In the genomic region with DNA sequence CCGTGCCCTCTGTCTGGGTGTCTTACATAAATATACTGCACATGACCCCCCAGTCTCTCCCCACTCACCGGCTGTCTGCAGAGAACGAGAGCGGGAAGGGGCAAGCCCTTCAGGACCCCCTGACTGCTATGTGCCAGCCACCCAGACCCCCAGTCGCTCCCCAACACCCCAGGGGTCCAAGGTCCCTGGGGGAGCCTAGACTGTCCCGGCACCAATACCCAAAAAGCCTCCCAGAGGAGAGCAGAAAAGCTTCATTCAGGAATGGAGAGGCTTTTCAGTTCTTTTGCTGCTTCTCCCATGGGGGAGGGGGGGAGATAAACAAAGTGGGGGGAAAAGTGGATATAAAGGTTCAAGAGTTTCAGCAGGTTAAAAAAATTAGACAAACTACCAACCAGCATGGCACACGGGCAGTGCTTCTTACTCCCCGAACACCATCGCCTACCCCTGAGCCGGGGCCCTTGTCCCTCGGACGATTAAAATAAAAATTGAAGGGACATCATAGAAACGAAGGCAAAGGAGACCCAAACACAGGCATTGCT, we compare ENCODE assay signal across 8 cellular contexts. TPM values are rescaled to one million over a fixed set of nuclear protein-coding genes. Genes with fewer than 3 reads are reported as not detected.
A peak's percentile ranks its signal among the peaks of the same experiment; 100 is the strongest.
DNase-seq lines count a peak whose midpoint lies in the region; TF ChIP-seq lines count a peak whose summit lies in the region.

No MANE protein-coding gene starts in this region.

- no peaks in the 10 kb centered on the region for H3K9me3 Mint-ChIP-seq in neural crest cell

- BruUV-seq in PC-9 (replicated peaks; lab: Mats Ljungman, UMichigan) = TSS peak; percentile 30

- peaks cover 54% of the 10 kb centered on the region for H4K20me1 ChIP-seq in PC-9 (ENCODE audit: insufficient read depth)

- H3K4me3 Mint-ChIP-seq in neural crest cell = peak overlapping the region; percentile 99

- H3K27me3 ChIP-seq in PC-9 (ENCODE audit: insufficient read depth, low read depth) = no peaks in the 10 kb centered on the region
- no peaks in the 10 kb centered on the region for H3K27me3 ChIP-seq in effector memory CD4-positive, alpha-beta T cell (replicated peaks; ENCODE audit: control insufficient read depth, insufficient read depth, low read length, poor library complexity, severe bottlenecking)

- intact Hi-C loops in PC-9 (cut with micrococcal nuclease; ENCODE audit: unreplicated experiment) = loop anchor here (1.0 to 10.0 kb wide), 3 partner anchors 17 to 389 kb away; a partner anchor contains a TSS

- H2AFZ ChIP-seq in PC-9 = no peak overlapping the region

- POLR2A ChIA-PET in PC-9 (lab: Charles Lee; ENCODE audit: unreplicated experiment) = interaction anchor here (0.6 to 1.0 kb wide), 4 partner anchors 21 to 86 kb away, joined by 3 to 4 read pairs (median 4); no protein-coding TSS in a partner anchor

- H3K4me2 ChIP-seq in PC-9 = peak overlapping the region; percentile 90

- peak overlapping the region; percentile 90 for H3K27ac ChIP-seq in PC-9
- H3K27ac ChIP-seq in effector memory CD4-positive, alpha-beta T cell (ENCODE audit: insufficient read depth, low read length, poor library complexity, severe bottlenecking) = peak overlapping the region; percentile 84

- H3K27me3 Mint-ChIP-seq in neural crest cell (ENCODE audit: low read depth) = no peaks in the 10 kb centered on the region

- H3K9me3 ChIP-seq in PC-9 (ENCODE audit: insufficient read depth, low read depth) = no peaks in the 10 kb centered on the region
- no peaks in the 10 kb centered on the region for H3K9me3 ChIP-seq in effector memory CD4-positive, alpha-beta T cell (ENCODE audit: control insufficient read depth, low read length)

- DNase-seq in DMS 273 (lab: John Stamatoyannopoulos, UW; ENCODE audit: unreplicated experiment) = peak; percentile 49
- DNase-seq in DMS 273 treated with DMSO at 0.1 percent for 48 hours (lab: John Stamatoyannopoulos, UW) = no peak
- DNase-seq in PC-9 = no peak
- DNase-seq in effector memory CD4-positive, alpha-beta T cell = peak in 1 of 3 donors; percentile 17
- DNase-seq in neural crest cell (ENCODE audit: low read depth, low spot score) = no peak
- DNase-seq in inferior parietal cortex (ENCODE audit: extremely low spot score) = no peak
- no peak for DNase-seq in NCI-H2107 (lab: John Stamatoyannopoulos, UW)
- DNase-seq in NCI-H446 (lab: John Stamatoyannopoulos, UW) = no peak

- H3K27ac Mint-ChIP-seq in neural crest cell (ENCODE audit: unreplicated experiment) = peak overlapping the region; percentile 99

- TF ChIP-seq CTCF in PC-9 (conservative IDR thresholded peaks at IDR 0.05) = no peak
- TF ChIP-seq CTCF in neural crest cell (conservative IDR thresholded peaks at IDR 0.05) = no peak

- H3K36me3 ChIP-seq in PC-9 (ENCODE audit: low read depth) = 0 out of 2 replicates have a peak, but pooled peaks cover 16% of the 10 kb centered on the region
- peaks cover 4% of the 10 kb centered on the region for H3K36me3 ChIP-seq in effector memory CD4-positive, alpha-beta T cell (ENCODE audit: control insufficient read depth, insufficient read depth, low read length)

- peak overlapping the region; percentile 85 for H3K4me3 ChIP-seq in PC-9
- H3K4me3 ChIP-seq in effector memory CD4-positive, alpha-beta T cell (ENCODE audit: insufficient read depth, low read depth, low read length, poor library complexity, severe bottlenecking) = peak overlapping the region; percentile 69

- H3K4me1 ChIP-seq in PC-9 (replicated peaks; ENCODE audit: insufficient read depth) = peaks cover 45% of the 10 kb centered on the region
- H3K4me1 ChIP-seq in effector memory CD4-positive, alpha-beta T cell (ENCODE audit: control insufficient read depth, insufficient read depth, low read length, poor library complexity, severe bottlenecking) = peaks cover 44% of the 10 kb centered on the region

- H3K36me3 Mint-ChIP-seq in neural crest cell (ENCODE audit: low read depth) = no peaks in the 10 kb centered on the region

- H3K9me2 ChIP-seq in PC-9 (ENCODE audit: insufficient read depth) = no peaks in the 10 kb centered on the region

- peaks cover 52% of the 10 kb centered on the region for H3F3A ChIP-seq in PC-9 (ENCODE audit: insufficient read depth, low read depth)

- CTCF ChIA-PET in PC-9 (lab: Charles Lee) = no interaction called here

- H3K4me1 Mint-ChIP-seq in neural crest cell = peaks cover 64% of the 10 kb centered on the region

- peaks cover 61% of the 10 kb centered on the region for H3K79me2 ChIP-seq in PC-9 (ENCODE audit: low read depth)

RNA-seq across cellular contexts. Expression of a gene that starts 1.4 kb away (rescaled TPM):
- total RNA-seq in PC-9 (2021) (331 and 348 TPM in 2 replicates), neural crest cell (243 and 250 TPM in 2 replicates)

RNA-seq across cellular contexts. Expression of a gene that starts 43.1 kb away (rescaled TPM):
- total RNA-seq in PC-9 (2021) (185 and 192 TPM in 2 replicates), neural crest cell (58.3 and 60.3 TPM in 2 replicates)
